ENCODE assay signal across 8 cellular contexts in the genomic region with DNA sequence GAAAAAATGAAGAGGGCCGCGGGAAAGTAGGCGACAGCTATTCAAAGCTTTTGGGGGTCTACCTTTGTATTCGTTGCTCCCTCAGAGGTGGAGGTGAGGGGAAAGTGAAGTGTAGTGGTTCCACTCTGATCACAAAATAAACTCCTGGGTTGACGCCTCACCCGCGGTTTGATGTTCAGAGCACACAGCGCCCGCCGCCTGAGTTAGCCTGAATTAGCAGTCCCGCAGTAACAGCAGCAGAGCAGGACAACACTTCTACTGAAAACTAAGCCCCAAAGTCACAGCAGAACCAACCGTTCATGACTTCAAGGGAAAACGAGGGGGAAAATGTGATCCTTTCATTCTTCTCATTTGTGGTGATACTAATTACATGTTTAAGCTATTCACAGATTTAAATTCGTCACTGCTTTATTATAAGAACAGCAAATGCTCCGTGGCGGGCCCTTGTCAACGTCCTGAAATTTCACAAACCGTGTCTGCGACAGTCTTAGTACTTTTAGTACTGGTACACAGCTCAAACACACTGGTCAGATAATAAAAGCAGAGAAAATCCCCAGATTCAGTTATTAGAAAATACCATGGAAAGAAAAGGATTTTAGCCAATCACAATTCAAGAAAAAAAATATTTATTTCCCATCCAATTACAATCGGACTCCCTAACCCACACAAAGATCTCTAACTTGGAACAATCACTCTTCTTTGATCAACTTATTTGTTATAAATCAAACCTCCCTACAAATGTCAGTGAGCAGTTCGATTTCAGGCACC. TPM values are rescaled to one million over a fixed set of nuclear protein-coding genes. Genes with fewer than 3 reads are reported as not detected.
DNase-seq lines count a peak whose midpoint lies in the region; ATAC-seq and TF ChIP-seq lines count a peak whose summit lies in the region.

No MANE protein-coding gene starts in this region.

- H3K27ac Mint-ChIP-seq in effector memory CD8-positive, alpha-beta T cell: peak overlapping the region; percentile 93 to 94

- TF ChIP-seq CTCF in WI38 (IDR thresholded peaks at IDR 0.05; ENCODE audit: low read depth, low read length) (no peak), lung (IDR thresholded peaks at IDR 0.05; ENCODE audit: control extremely low read depth, extremely low read depth) (no peak)

- no peaks in the 10 kb centered on the region for H3K27me3 Mint-ChIP-seq in effector memory CD8-positive, alpha-beta T cell

- peak overlapping the region; percentile 95 to 99 for H3K27ac ChIP-seq in lung (ENCODE audit: low read depth in 1 of 2, low read length in 1 of 2)

- no peaks in the 10 kb centered on the region for H3K36me3 ChIP-seq in lung (ENCODE audit: control insufficient read depth in 2 of 2, insufficient read depth in 2 of 2, low read length in 2 of 2)

- no peaks in the 10 kb centered on the region for H3K9me3 ChIP-seq in lung (ENCODE audit: control insufficient read depth in 2 of 2, insufficient read depth in 1 of 2, low read length in 1 of 2)

- peak overlapping the region; percentile 98 to 99 for H3K4me3 Mint-ChIP-seq in effector memory CD8-positive, alpha-beta T cell

- DNase-seq in NCI-H2029 (lab: John Stamatoyannopoulos, UW) (peak; percentile 7), NCI-H2029 treated with DMSO at 0.1 percent for 48 hours (lab: John Stamatoyannopoulos, UW) (no peak), NAMALWA (ENCODE audit: low spot score) (peak; percentile 80), lung (ENCODE audit: low spot score) (no peak)
- peak in 2 of 3 experiments; percentile 15 to 17 for DNase-seq in effector memory CD8-positive, alpha-beta T cell
- DNase-seq in stimulated activated CD8-positive, alpha-beta memory T cell treated with anti-CD3 and anti-CD28 coated beads, Interleukin-4, amount 100 ng/mL, for 1 hour (ENCODE audit: low read depth in 2 of 2, low spot score in 1 of 2): peak; percentile 2 to 11

- H3K4me1 ChIP-seq in lung (ENCODE audit: control insufficient read depth in 2 of 2, insufficient read depth in 2 of 2, low read length in 2 of 2): peaks cover 3 to 10% of the 10 kb centered on the region in 2 donors

- H3K9me3 Mint-ChIP-seq in effector memory CD8-positive, alpha-beta T cell: no peaks in the 10 kb centered on the region

- H3K27me3 ChIP-seq in lung (ENCODE audit: control insufficient read depth, insufficient read depth): no peaks in the 10 kb centered on the region

- WGBS in lung, 2 donors: 6% methylated on average over 21 of the region's 21 CpGs

- H3K4me1 Mint-ChIP-seq in effector memory CD8-positive, alpha-beta T cell (ENCODE audit: low read depth in 2 of 2): peaks cover 9 to 19% of the 10 kb centered on the region in 2 donors

- peaks cover 23% of the 10 kb centered on the region for H3K36me3 Mint-ChIP-seq in effector memory CD8-positive, alpha-beta T cell (ENCODE audit: insufficient read depth)

- peak overlapping the region; percentile 83 for H3K4me3 ChIP-seq in WI38 (ENCODE audit: low read depth, low read length)
- H3K4me3 ChIP-seq in lung: peak overlapping the region; percentile 98

- peak; percentile 25 for ATAC-seq in HG02588 (IDR thresholded peaks at IDR 0.05; ENCODE audit: unreplicated experiment)
- ATAC-seq in effector memory CD8-positive, alpha-beta T cell (replicated peaks): peak; percentile 44
- peak; percentile 28 for ATAC-seq in lung (ENCODE audit: insufficient read depth, low FRiP score)

RNA-seq across cellular contexts. Expression of a gene that starts 0.6 kb away (rescaled TPM):
- 100 to 1,000 TPM in 1 of 2 donors, 10 to 100 TPM in 1; 74.0 to 233 TPM for total RNA-seq in lung
- polyA plus RNA-seq in lung: 10 to 100 TPM; 30.5 to 68.3 TPM

RNA-seq across cellular contexts. Expression of a gene that starts 54.8 kb away (rescaled TPM):
- total RNA-seq in lung: 10 to 100 TPM; 34.7 to 45.9 TPM
- polyA plus RNA-seq in lung: 10 to 100 TPM; 11.5 to 14.2 TPM

Comparison
In these comparisons a context has a peak if more than half of its experiments do, and no peak if none do; other contexts are left out.
1. DNase-seq: peak in NCI-H2029 (single experiment), NAMALWA (single experiment), effector memory CD8-positive, alpha-beta T cell (2 of 3) and stimulated activated CD8-positive, alpha-beta memory T cell treated with anti-CD3 and anti-CD28 coated beads, Interleukin-4, amount 100 ng/mL, for 1 hour (2 of 2); none in NCI-H2029 treated with DMSO at 0.1 percent for 48 hours (single experiment) and lung (single experiment).
2. Peak in every context shown above with its lines, with median percentiles within 50 percentile points of each other: ATAC-seq.